35 cellular contexts compared by ENCODE assay signal in the genomic region with DNA sequence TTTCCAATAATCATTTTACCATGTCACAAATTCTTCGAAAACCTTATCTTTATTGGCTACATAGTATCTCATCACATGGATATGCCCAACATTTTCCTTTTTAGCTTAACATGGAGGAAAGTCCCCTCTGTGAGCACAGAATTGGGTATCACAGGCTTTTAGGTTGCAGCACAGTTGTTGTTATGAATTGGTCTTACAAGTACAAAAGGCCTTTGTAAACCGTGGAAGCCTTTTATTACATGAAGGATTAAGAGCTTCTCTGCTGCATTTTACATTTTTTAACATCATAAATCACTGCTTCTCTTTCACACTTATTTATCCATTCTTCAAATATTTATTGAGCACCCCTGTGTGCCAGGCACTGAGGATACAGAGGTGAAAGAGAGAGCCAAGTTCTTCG.
"Had no signal": no experiment of that assay in that cellular context is flagged by ENCODE, and none has a peak within 500 bp of the region (broad histone marks: within the 10 kb centered on the region; RNA-seq: fewer than 3 reads in every experiment).

No MANE protein-coding gene starts in this region.

- H3K36me3 ChIP-seq: ovary, uterus had no signal

- H3K4me3 ChIP-seq: body of pancreas, cardiac muscle cell, heart left ventricle, left lung, lower lobe of right lung, ovary, prostate gland, smooth muscle cell, thoracic aorta, uterus had no signal

- ATAC-seq: body of pancreas, esophagus mucosa, heart left ventricle, left lung, lower lobe of right lung, T-helper 17 cell, WTC11 had no signal

- H3K27ac ChIP-seq: body of pancreas, cardiac muscle cell, heart left ventricle, left lung, lower lobe of right lung, neutrophil, ovary, prostate gland, thoracic aorta, uterus had no signal

- H3K9me3 ChIP-seq: body of pancreas, heart left ventricle, left lung, lower lobe of right lung, neutrophil, ovary, prostate gland, thoracic aorta, uterus had no signal

- H3K4me2 ChIP-seq: smooth muscle cell had no signal

- DNase-seq: activated CD4-positive, alpha-beta memory T cell treated with anti-CD3 and anti-CD28 coated beads, Interleukin-2, amount 10 ng/mL, durations not matched to agents 7 days and 5 days; activated CD4-positive, alpha-beta T cell treated with anti-CD3 and anti-CD28 coated beads for 1 hour; activated CD4-positive, alpha-beta T cell treated with anti-CD3 and anti-CD28 coated beads, Interleukin-2, amount 10 ng/mL, durations not matched to agents 7 days and 5 days; activated CD8-positive, alpha-beta memory T cell treated with anti-CD3 and anti-CD28 coated beads, Interleukin-2, amount 50 U/mL, for 48 hours; activated naive CD4-positive, alpha-beta T cell treated with Interleukin-2 at 50 U/mL for 16 hours; activated T-cell treated with anti-CD3 and anti-CD28 coated beads, Interleukin-2, amount 50 U/mL, for 24 hours; aorta; body of pancreas; cortex of kidney; foreskin fibroblast; heart left ventricle; immature natural killer cell; left lung; lower lobe of right lung; mesendoderm; naive B cell; nephron progenitor cell; ovary; stimulated activated CD4-positive, alpha-beta T cell treated with anti-CD3 and anti-CD28 coated beads, Interleukin-1b, Interleukin-23, amount 100 ng/mL, for 48 hours; stimulated activated CD4-positive, alpha-beta T cell treated with anti-CD3 and anti-CD28 coated beads, Interleukin-4, amount 100 ng/mL, for 4 hours; stimulated activated CD8-positive, alpha-beta memory T cell treated with anti-CD3 and anti-CD28 coated beads, Interleukin-4, amount 100 ng/mL, for 48 hours; stimulated activated naive CD4-positive, alpha-beta T cell; T-helper 17 cell; T1000; trophoblast cell; uterus had no signal

- H3K27me3 ChIP-seq: body of pancreas, cardiac muscle cell, heart left ventricle, left lung, neutrophil, ovary, uterus had no signal

- H3K4me1 ChIP-seq: body of pancreas, heart left ventricle, left lung, lower lobe of right lung, prostate gland, uterus had no signal

- H3K4me1 Mint-ChIP-seq: activated CD4-positive, alpha-beta memory T cell treated with anti-CD3 and anti-CD28 coated beads, Interleukin-2, amount 10 ng/mL, durations not matched to agents 7 days and 5 days; immature natural killer cell; nephron progenitor cell; WTC11 had no signal

- H3K9me3 Mint-ChIP-seq: activated CD4-positive, alpha-beta memory T cell treated with anti-CD3 and anti-CD28 coated beads, Interleukin-2, amount 10 ng/mL, durations not matched to agents 7 days and 5 days; activated CD4-positive, alpha-beta T cell treated with anti-CD3 and anti-CD28 coated beads, Interleukin-2, amount 10 ng/mL, durations not matched to agents 7 days and 5 days; activated T-cell treated with anti-CD3 and anti-CD28 coated beads, Interleukin-2, amount 50 U/mL, for 24 hours; activated T-helper 2 cell treated with anti-CD3 and anti-CD28 coated beads, Interferon-gamma antibody, Interleukin-2, Interleukin-4, amounts not matched to agents 10 μg/mL and 5 μg/mL and 100 μg/mL, durations not matched to agents 14 hours and 24 hours and 36 hours; immature natural killer cell; naive B cell; nephron progenitor cell; WTC11 had no signal

- H3K27me3 Mint-ChIP-seq: activated CD4-positive, alpha-beta memory T cell treated with anti-CD3 and anti-CD28 coated beads, Interleukin-2, amount 10 ng/mL, durations not matched to agents 7 days and 5 days; activated CD4-positive, alpha-beta T cell treated with anti-CD3 and anti-CD28 coated beads, Interleukin-2, amount 10 ng/mL, durations not matched to agents 7 days and 5 days; activated naive CD8-positive, alpha-beta T cell; activated T-cell treated with anti-CD3 and anti-CD28 coated beads, Interleukin-2, amount 50 U/mL, for 24 hours; naive B cell; T-helper 17 cell had no signal

- H3K4me3 Mint-ChIP-seq: activated CD4-positive, alpha-beta memory T cell treated with anti-CD3 and anti-CD28 coated beads, Interleukin-2, amount 10 ng/mL, durations not matched to agents 7 days and 5 days; activated CD4-positive, alpha-beta T cell treated with anti-CD3 and anti-CD28 coated beads, Interleukin-2, amount 10 ng/mL, durations not matched to agents 7 days and 5 days; activated naive CD8-positive, alpha-beta T cell; activated T-cell treated with anti-CD3 and anti-CD28 coated beads, Interleukin-2, amount 50 U/mL, for 24 hours; immature natural killer cell; naive B cell; nephron progenitor cell; T-helper 17 cell; WTC11 had no signal

- H3K27ac Mint-ChIP-seq: activated CD4-positive, alpha-beta memory T cell treated with anti-CD3 and anti-CD28 coated beads, Interleukin-2, amount 10 ng/mL, durations not matched to agents 7 days and 5 days; activated CD4-positive, alpha-beta T cell treated with anti-CD3 and anti-CD28 coated beads, Interleukin-2, amount 10 ng/mL, durations not matched to agents 7 days and 5 days; activated naive CD8-positive, alpha-beta T cell; activated T-cell treated with anti-CD3 and anti-CD28 coated beads, Interleukin-2, amount 50 U/mL, for 24 hours; activated T-helper 2 cell treated with anti-CD3 and anti-CD28 coated beads, Interferon-gamma antibody, Interleukin-2, Interleukin-4, amounts not matched to agents 10 μg/mL and 5 μg/mL and 100 μg/mL, durations not matched to agents 14 hours and 24 hours and 36 hours; T-helper 17 cell; WTC11 had no signal
